Comparison of ENCODE assay signal across 7 cellular contexts in the genomic region with DNA sequence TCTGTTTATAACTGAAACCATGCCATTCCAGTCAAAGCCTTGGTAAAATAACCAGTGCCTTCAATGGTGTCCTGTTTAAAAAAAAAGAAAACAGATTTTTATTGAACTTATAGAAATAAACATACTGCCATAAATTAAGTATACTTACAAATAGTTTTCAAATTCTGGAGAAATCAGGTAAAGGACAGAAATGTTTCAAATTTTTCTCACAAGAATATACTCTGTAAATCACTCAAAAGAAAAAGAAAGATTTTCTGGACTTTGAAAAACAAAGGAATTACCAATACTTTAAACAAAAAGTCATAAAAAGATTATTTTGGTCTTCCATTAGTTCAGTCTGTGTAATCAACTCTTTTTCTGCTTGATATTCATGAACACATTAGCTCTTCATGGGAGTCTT.
"Had no signal": no experiment of that assay in that cellular context is flagged by ENCODE, and none has a peak within 500 bp of the region (broad histone marks: within the 10 kb centered on the region; RNA-seq: fewer than 3 reads in every experiment).

No MANE protein-coding gene starts in this region.

- FAIRE-seq: HTR-8/SVneo had no signal

- H3K9me3 ChIP-seq: HAP-1 had no signal

- H3K27ac ChIP-seq: GM23248 had no signal

- ATAC-seq: HCT116 had no signal

- DNase-seq: GM23248, GOT3, H7, IMR-90 had no signal

- H2AFZ ChIP-seq: GM23248 had no signal

- H3K9ac ChIP-seq: GM23248 had no signal

- H3K36me3 ChIP-seq: HAP-1 had no signal

- H3K4me3 ChIP-seq: GM23248, HAP-1 had no signal

- H3K4me1 ChIP-seq: HAP-1 had no signal
